In genomic region chr10:18455086-18455884, GRCh38 we compare ENCODE assay signal across 17 cellular contexts.
A peak's percentile ranks its signal among the peaks of the same experiment; 100 is the strongest.
DNase-seq lines count a peak whose midpoint lies in the region; ATAC-seq and TF ChIP-seq lines count a peak whose summit lies in the region.
"Had no signal": no experiment of that assay in that cellular context is flagged by ENCODE, and none has a peak within 500 bp of the region (broad histone marks: within the 10 kb centered on the region; RNA-seq: fewer than 3 reads in every experiment).

No MANE protein-coding gene starts in this region.

- no peaks in the 10 kb centered on the region for H3K4me1 ChIP-seq in naive thymus-derived CD4-positive, alpha-beta T cell (ENCODE audit: control insufficient read depth in 2 of 2, insufficient read depth in 2 of 2, low read length in 2 of 2)
- no peaks in the 10 kb centered on the region for H3K4me1 ChIP-seq in esophagus squamous epithelium
- H3K4me1 ChIP-seq in CD8-positive, alpha-beta T cell (ENCODE audit: insufficient read depth, low read length), result no peaks in the 10 kb centered on the region

- no peak for TF ChIP-seq CTCF in esophagus squamous epithelium (IDR thresholded peaks at IDR 0.05)
- no peak for TF ChIP-seq CTCF in CD8-positive, alpha-beta T cell (IDR thresholded peaks at IDR 0.05)

- WGBS in esophagus squamous epithelium, 2 donors, result 50 to 74% methylated on average over 1 of the region's 1 CpG

- peak; percentile 30 to 47 for ATAC-seq in left cardiac atrium
- ATAC-seq in naive thymus-derived CD4-positive, alpha-beta T cell, result no peak
- no peak for ATAC-seq in CD8-positive, alpha-beta T cell
- ATAC-seq: PC-3 had no signal

- no peaks in the 10 kb centered on the region for H3K9me3 ChIP-seq in naive thymus-derived CD4-positive, alpha-beta T cell (ENCODE audit: control insufficient read depth in 2 of 3, low read length in 3 of 3)
- H3K9me3 ChIP-seq in esophagus squamous epithelium, result no peaks in the 10 kb centered on the region
- no peaks in the 10 kb centered on the region for H3K9me3 ChIP-seq in CD8-positive, alpha-beta T cell (ENCODE audit: low read length)
- H3K9me3 ChIP-seq: SK-N-SH had no signal

- POLR2A ChIA-PET in naive thymus-derived CD4-positive, alpha-beta T cell (lab: Charles Lee), result no interaction called here
- POLR2A ChIA-PET in CD8-positive, alpha-beta T cell (lab: Charles Lee), result no interaction called here

- no peaks in the 10 kb centered on the region for H3K36me3 ChIP-seq in naive thymus-derived CD4-positive, alpha-beta T cell (ENCODE audit: control insufficient read depth in 2 of 3, insufficient read depth in 3 of 3, low read length in 3 of 3)
- H3K36me3 ChIP-seq in esophagus squamous epithelium, result no peaks in the 10 kb centered on the region
- no peaks in the 10 kb centered on the region for H3K36me3 ChIP-seq in CD8-positive, alpha-beta T cell (ENCODE audit: insufficient read depth, low read length)

- H3K27ac ChIP-seq in naive thymus-derived CD4-positive, alpha-beta T cell (ENCODE audit: low read depth, low read length), result no peak overlapping the region
- no peak overlapping the region for H3K27ac ChIP-seq in esophagus squamous epithelium
- H3K27ac ChIP-seq in CD8-positive, alpha-beta T cell (ENCODE audit: low read depth, low read length), result no peak overlapping the region
- H3K27ac ChIP-seq: 22Rv1 had no signal

- no peaks in the 10 kb centered on the region for H3K36me3 Mint-ChIP-seq in naive thymus-derived CD4-positive, alpha-beta T cell
- no peaks in the 10 kb centered on the region for H3K36me3 Mint-ChIP-seq in CD8-positive, alpha-beta T cell
- H3K36me3 Mint-ChIP-seq: CD4-positive, CD25-positive, alpha-beta regulatory T cell had no signal

- no peaks in the 10 kb centered on the region for H3K27me3 ChIP-seq in naive thymus-derived CD4-positive, alpha-beta T cell (ENCODE audit: control insufficient read depth in 2 of 2, insufficient read depth in 2 of 2, low read length in 2 of 2)
- H3K27me3 ChIP-seq in esophagus squamous epithelium, result no peaks in the 10 kb centered on the region
- no peaks in the 10 kb centered on the region for H3K27me3 ChIP-seq in CD8-positive, alpha-beta T cell (ENCODE audit: insufficient read depth, low read length)

- no peak for TF ChIP-seq POLR2A in esophagus squamous epithelium (IDR thresholded peaks at IDR 0.05)

- intact Hi-C loops in left cardiac atrium (cut with DNase I), result no loop called here
- intact Hi-C loops in naive thymus-derived CD4-positive, alpha-beta T cell (cut with micrococcal nuclease), result no loop called here
- intact Hi-C loops in esophagus squamous epithelium (cut with DNase I), result no loop called here
- intact Hi-C loops in CD8-positive, alpha-beta T cell (cut with DNase I, micrococcal nuclease), result no loop called here

- peaks cover 0 to 4% (median 0%) of the 10 kb centered on the region in 7 donors for H3K4me1 Mint-ChIP-seq in naive thymus-derived CD4-positive, alpha-beta T cell
- no peaks in the 10 kb centered on the region for H3K4me1 Mint-ChIP-seq in CD8-positive, alpha-beta T cell (ENCODE audit: low read depth)
- H3K4me1 Mint-ChIP-seq: CD4-positive, CD25-positive, alpha-beta regulatory T cell had no signal

- CTCF ChIA-PET in naive thymus-derived CD4-positive, alpha-beta T cell (lab: Charles Lee), result no interaction called here
- CTCF ChIA-PET in CD8-positive, alpha-beta T cell (lab: Charles Lee), result no interaction called here

- H3K27ac Mint-ChIP-seq in naive thymus-derived CD4-positive, alpha-beta T cell, result no peak overlapping the region
- H3K27ac Mint-ChIP-seq in CD8-positive, alpha-beta T cell, result no peak overlapping the region
- H3K27ac Mint-ChIP-seq: CD4-positive, CD25-positive, alpha-beta regulatory T cell had no signal

- no peaks in the 10 kb centered on the region for H3K27me3 Mint-ChIP-seq in naive thymus-derived CD4-positive, alpha-beta T cell
- no peaks in the 10 kb centered on the region for H3K27me3 Mint-ChIP-seq in CD8-positive, alpha-beta T cell (ENCODE audit: low read depth)
- H3K27me3 Mint-ChIP-seq: CD4-positive, CD25-positive, alpha-beta regulatory T cell had no signal

- H3K9me3 Mint-ChIP-seq in naive thymus-derived CD4-positive, alpha-beta T cell, result no peaks in the 10 kb centered on the region
- no peaks in the 10 kb centered on the region for H3K9me3 Mint-ChIP-seq in CD8-positive, alpha-beta T cell

- H3K4me3 ChIP-seq in naive thymus-derived CD4-positive, alpha-beta T cell (ENCODE audit: low read length), result no peak overlapping the region
- no peak overlapping the region for H3K4me3 ChIP-seq in esophagus squamous epithelium
- H3K4me3 ChIP-seq in CD8-positive, alpha-beta T cell (ENCODE audit: low read depth, low read length), result no peak overlapping the region

- H3K4me3 Mint-ChIP-seq in naive thymus-derived CD4-positive, alpha-beta T cell, result no peak overlapping the region
- H3K4me3 Mint-ChIP-seq in CD8-positive, alpha-beta T cell, result no peak overlapping the region
- H3K4me3 Mint-ChIP-seq: CD4-positive, CD25-positive, alpha-beta regulatory T cell had no signal

- DNase-seq in NCI-H2227 (lab: John Stamatoyannopoulos, UW; ENCODE audit: unreplicated experiment), result peak; percentile 32
- DNase-seq in NCI-H2227 treated with DMSO at 0.1 percent for 48 hours (lab: John Stamatoyannopoulos, UW), result no peak
- peak; percentile 85 for DNase-seq in NCI-H82 treated with DMSO at 0.1 percent for 48 hours (lab: John Stamatoyannopoulos, UW; ENCODE audit: unreplicated experiment)
- no peak for DNase-seq in left cardiac atrium
- peak; percentile 52 for DNase-seq in putamen (ENCODE audit: low spot score)
- no peak for DNase-seq in naive thymus-derived CD4-positive, alpha-beta T cell
- no peak for DNase-seq in esophagus squamous epithelium (lab: John Stamatoyannopoulos, UW)
- no peak for DNase-seq in CD8-positive, alpha-beta T cell
- DNase-seq: CD4-positive, CD25-positive, alpha-beta regulatory T cell; NCI-H1105 treated with DMSO at 0.1 percent for 48 hours; NCI-H187 treated with DMSO at 0.1 percent for 48 hours; NCI-H2171 treated with DMSO at 0.1 percent for 48 hours; NCI-H524 treated with DMSO at 0.1 percent for 48 hours; NK-92 treated with Interleukin-12 subunit alpha and Interleukin-12 subunit beta, amount 100 ng/mL, for 24 hours; PC-3; SK-N-SH had no signal

Comparison
In these comparisons a context has a peak if more than half of its experiments do, and no peak if none do; other contexts are left out.
1. DNase-seq: peak in NCI-H2227 (single experiment), NCI-H82 treated with DMSO at 0.1 percent for 48 hours (single experiment) and putamen (single experiment); none in NCI-H2227 treated with DMSO at 0.1 percent for 48 hours (single experiment), left cardiac atrium (single experiment), naive thymus-derived CD4-positive, alpha-beta T cell (0 of 9), esophagus squamous epithelium (single experiment) and CD8-positive, alpha-beta T cell (0 of 7).
2. ATAC-seq: peak in left cardiac atrium (2 of 2); none in naive thymus-derived CD4-positive, alpha-beta T cell (single experiment) and CD8-positive, alpha-beta T cell (single experiment).